Comparison of ENCODE assay signal across 1 cellular context in genomic region chr12:24911284-24911791, GRCh38.
TF ChIP-seq lines count a peak whose summit lies in the region.

No MANE protein-coding gene starts in this region.

TF ChIP-seq in HepG2, 621 proteins besides CTCF, POLR2A, EP300 and RAD21 (continued from another document and continues in another):
- TF ChIP-seq XBP1 (CRISPR knock-in tag; IDR thresholded peaks at IDR 0.05): no peak
- no peak for TF ChIP-seq ZFX (CRISPR knock-in tag; IDR thresholded peaks at IDR 0.05; ENCODE audit: low read depth)
- TF ChIP-seq RAD51 (IDR thresholded peaks at IDR 0.05; ENCODE audit: borderline replicate concordance): peak; percentile 44; the same call in 1 of the 2 replicates
- no peak for TF ChIP-seq SIX4 (CRISPR knock-in tag; IDR thresholded peaks at IDR 0.05)
- TF ChIP-seq ZBTB7A (CRISPR knock-in tag; IDR thresholded peaks at IDR 0.05): no peak
- TF ChIP-seq ZNF256 (CRISPR knock-in tag; conservative IDR thresholded peaks at IDR 0.05): no peak
- no peak for TF ChIP-seq ZMAT3 (CRISPR knock-in tag; conservative IDR thresholded peaks at IDR 0.05)
- no peak for TF ChIP-seq SOX6 (IDR thresholded peaks at IDR 0.05)
- peak; percentile 68 for TF ChIP-seq SOX6 (CRISPR knock-in tag; IDR thresholded peaks at IDR 0.05)
- TF ChIP-seq SYNCRIP (IDR thresholded peaks at IDR 0.05; ENCODE audit: insufficient read depth, low read depth, low read length): no peak
- TF ChIP-seq ZFP91 (CRISPR knock-in tag; IDR thresholded peaks at IDR 0.05; ENCODE audit: borderline replicate concordance): no peak
- no peak for TF ChIP-seq ZNF660 (CRISPR knock-in tag; IDR thresholded peaks at IDR 0.05; ENCODE audit: borderline replicate concordance, low read depth)
- TF ChIP-seq MXD4 (CRISPR knock-in tag; IDR thresholded peaks at IDR 0.05): no peak
- TF ChIP-seq ZNF670 (CRISPR knock-in tag; IDR thresholded peaks at IDR 0.05; ENCODE audit: borderline replicate concordance): no peak
- TF ChIP-seq ZNF598 (CRISPR knock-in tag; IDR thresholded peaks at IDR 0.05; ENCODE audit: borderline replicate concordance): no peak
- TF ChIP-seq MTF2 (CRISPR knock-in tag; IDR thresholded peaks at IDR 0.05; ENCODE audit: borderline replicate concordance): no peak
- TF ChIP-seq ZC3H4 (CRISPR knock-in tag; IDR thresholded peaks at IDR 0.05; ENCODE audit: borderline replicate concordance): no peak
- 0 out of 2 replicates have a peak, but pooled peaks have one; percentile 54 for TF ChIP-seq HDAC2 (CRISPR knock-in tag; IDR thresholded peaks at IDR 0.05)
- no peak for TF ChIP-seq ZHX1 (CRISPR knock-in tag; IDR thresholded peaks at IDR 0.05; ENCODE audit: low read depth)
- TF ChIP-seq ZNF337 (CRISPR knock-in tag; IDR thresholded peaks at IDR 0.05; ENCODE audit: borderline replicate concordance, low read depth): no peak
- no peak for TF ChIP-seq TBL1XR1 (IDR thresholded peaks at IDR 0.05; ENCODE audit: borderline replicate concordance, low read length, partially characterized antibody)
- TF ChIP-seq SRSF9 (IDR thresholded peaks at IDR 0.05; ENCODE audit: borderline replicate concordance, insufficient read depth, low read depth, low read length, poor library complexity, severe bottlenecking): no peak
- TF ChIP-seq GLMP (CRISPR knock-in tag; IDR thresholded peaks at IDR 0.05; ENCODE audit: borderline replicate concordance): no peak
- no peak for TF ChIP-seq REST (IDR thresholded peaks at IDR 0.05; ENCODE audit: borderline replicate concordance in 1 of 2, low read depth in 1 of 2, low read length in 2 of 2)
- TF ChIP-seq ZNF879 (CRISPR knock-in tag; IDR thresholded peaks at IDR 0.05): no peak
- TF ChIP-seq ELK4 (CRISPR knock-in tag; IDR thresholded peaks at IDR 0.05; ENCODE audit: borderline replicate concordance): no peak
- no peak for TF ChIP-seq ZNF674 (CRISPR knock-in tag; IDR thresholded peaks at IDR 0.05; ENCODE audit: low read depth)
- no peak for TF ChIP-seq TEAD2 (CRISPR knock-in tag; IDR thresholded peaks at IDR 0.05)
- no peak for TF ChIP-seq ZNF205 (CRISPR knock-in tag; IDR thresholded peaks at IDR 0.05)
- no peak for TF ChIP-seq YY1 (IDR thresholded peaks at IDR 0.05; ENCODE audit: insufficient read depth, insufficient replicate concordance, low read depth, low read length)
- no peak for TF ChIP-seq ZNF367 (CRISPR knock-in tag; IDR thresholded peaks at IDR 0.05; ENCODE audit: borderline replicate concordance)
- TF ChIP-seq NCOR1 (IDR thresholded peaks at IDR 0.05; ENCODE audit: borderline replicate concordance, low read length): peak; percentile 85; the same call in 1 of the 2 replicates
- no peak for TF ChIP-seq FOXO4 (CRISPR knock-in tag; conservative IDR thresholded peaks at IDR 0.05)
- no peak for TF ChIP-seq ZNF160 (CRISPR knock-in tag; IDR thresholded peaks at IDR 0.05)
- no peak for TF ChIP-seq ZNF772 (CRISPR knock-in tag; IDR thresholded peaks at IDR 0.05)
- no peak for TF ChIP-seq ZMYM2 (CRISPR knock-in tag; IDR thresholded peaks at IDR 0.05)
- TF ChIP-seq ZFP62 (CRISPR knock-in tag; IDR thresholded peaks at IDR 0.05): no peak
- no peak for TF ChIP-seq CREM (IDR thresholded peaks at IDR 0.05)
- TF ChIP-seq CREM (CRISPR knock-in tag; IDR thresholded peaks at IDR 0.05): no peak
- TF ChIP-seq ZMYM3 (CRISPR knock-in tag; IDR thresholded peaks at IDR 0.05): no peak
- no peak for TF ChIP-seq TARDBP (CRISPR knock-in tag; IDR thresholded peaks at IDR 0.05)
- no peak for TF ChIP-seq MXD3 (CRISPR knock-in tag; IDR thresholded peaks at IDR 0.05)
- TF ChIP-seq PBX3 (CRISPR knock-in tag; IDR thresholded peaks at IDR 0.05; ENCODE audit: borderline replicate concordance): no peak
- no peak for TF ChIP-seq MTA3 (CRISPR knock-in tag; IDR thresholded peaks at IDR 0.05)
- peak; percentile 74 for TF ChIP-seq ZMYM4 (CRISPR knock-in tag; IDR thresholded peaks at IDR 0.05)
- no peak for TF ChIP-seq NPAS2 (CRISPR knock-in tag; IDR thresholded peaks at IDR 0.05; ENCODE audit: borderline replicate concordance)
- no peak for TF ChIP-seq ZNF883 (CRISPR knock-in tag; IDR thresholded peaks at IDR 0.05; ENCODE audit: not compliant biosample characterization)
- TF ChIP-seq PITX1 (CRISPR knock-in tag; IDR thresholded peaks at IDR 0.05): no peak; the same call in 1 of the 2 replicates
- TF ChIP-seq ZNF614 (CRISPR knock-in tag; IDR thresholded peaks at IDR 0.05; ENCODE audit: borderline replicate concordance): 0 out of 2 replicates have a peak, but pooled peaks have one; percentile 24
- TF ChIP-seq ZNF354B (CRISPR knock-in tag; IDR thresholded peaks at IDR 0.05): no peak
- no peak for TF ChIP-seq HOXD1 (CRISPR knock-in tag; IDR thresholded peaks at IDR 0.05)
- TF ChIP-seq SP5 (CRISPR knock-in tag; IDR thresholded peaks at IDR 0.05; ENCODE audit: borderline replicate concordance, low read depth): 0 out of 2 replicates have a peak, but pooled peaks have one; percentile 22
- no peak for TF ChIP-seq ZBTB21 (CRISPR knock-in tag; IDR thresholded peaks at IDR 0.05)
- no peak for TF ChIP-seq BORCS8-MEF2B (CRISPR knock-in tag; IDR thresholded peaks at IDR 0.05)
- no peak for TF ChIP-seq SMC3 (IDR thresholded peaks at IDR 0.05; ENCODE audit: low read length)
- TF ChIP-seq ETV5 (CRISPR knock-in tag; IDR thresholded peaks at IDR 0.05; ENCODE audit: borderline replicate concordance): peak; percentile 18; the same call in 1 of the 2 replicates
- TF ChIP-seq PCBP2 (optimal IDR thresholded peaks at IDR 0.05; ENCODE audit: low read depth, low read length, poor library complexity, severe bottlenecking): no peak
